In genomic region chr12:95918194-95918993, GRCh38 we compare ENCODE assay signal across 8 cellular contexts. TPM values are rescaled to one million over a fixed set of nuclear protein-coding genes. Genes with fewer than 3 reads are reported as not detected.
DNase-seq lines count a peak whose midpoint lies in the region; ATAC-seq and TF ChIP-seq lines count a peak whose summit lies in the region.

No MANE protein-coding gene starts in this region.

- no peaks in the 10 kb centered on the region for H3K9me3 Mint-ChIP-seq in activated naive CD8-positive, alpha-beta T cell treated with anti-CD3 and anti-CD28 coated beads for 36 hours

- no peak overlapping the region for H3K27ac ChIP-seq in right atrium auricular region

- no peaks in the 10 kb centered on the region for H3K4me1 ChIP-seq in right atrium auricular region

- no peaks in the 10 kb centered on the region for H3K36me3 ChIP-seq in right atrium auricular region

- TF ChIP-seq CTCF in LNCaP clone FGC (IDR thresholded peaks at IDR 0.05; ENCODE audit: control insufficient read depth, extremely low read depth, insufficient read depth), result peak; percentile 91
- peak; percentile 51 to 83 for TF ChIP-seq CTCF in right atrium auricular region (IDR thresholded peaks at IDR 0.05)

- H3K9me3 ChIP-seq in right atrium auricular region, result no peaks in the 10 kb centered on the region

- no peak overlapping the region for H3K4me3 ChIP-seq in LNCaP clone FGC (ENCODE audit: low read depth, low read length)
- H3K4me3 ChIP-seq in right atrium auricular region, result no peak overlapping the region
- H3K4me3 ChIP-seq in skeletal muscle cell (ENCODE audit: low read depth, low read length), result no peak overlapping the region

- ATAC-seq in GM21717 (IDR thresholded peaks at IDR 0.05; ENCODE audit: unreplicated experiment), result peak; percentile 80

- no peaks in the 10 kb centered on the region for H3K4me1 Mint-ChIP-seq in activated naive CD8-positive, alpha-beta T cell treated with anti-CD3 and anti-CD28 coated beads for 36 hours

- no peak overlapping the region for H3K4me3 Mint-ChIP-seq in activated naive CD8-positive, alpha-beta T cell treated with anti-CD3 and anti-CD28 coated beads for 36 hours

- peaks cover 8% of the 10 kb centered on the region for H3K27me3 Mint-ChIP-seq in activated naive CD8-positive, alpha-beta T cell treated with anti-CD3 and anti-CD28 coated beads for 36 hours

- no peaks in the 10 kb centered on the region for H3K27me3 ChIP-seq in right atrium auricular region

- no peaks in the 10 kb centered on the region for H3K36me3 Mint-ChIP-seq in activated naive CD8-positive, alpha-beta T cell treated with anti-CD3 and anti-CD28 coated beads for 36 hours

- DNase-seq in ELR (ENCODE audit: low read depth) (peak; percentile 71), LNCaP clone FGC (ENCODE audit: low read depth) (peak; percentile 13), RPMI7951 (ENCODE audit: low read depth) (peak; percentile 52), right atrium auricular region (ENCODE audit: low spot score) (no peak), skeletal muscle cell (ENCODE audit: low read depth) (peak; percentile 13), cerebellar nuclear complex (lab: John Stamatoyannopoulos, UW) (no peak)
- peak; percentile 33 for DNase-seq in activated naive CD8-positive, alpha-beta T cell treated with anti-CD3 and anti-CD28 coated beads for 36 hours

- no peak overlapping the region for H3K27ac Mint-ChIP-seq in activated naive CD8-positive, alpha-beta T cell treated with anti-CD3 and anti-CD28 coated beads for 36 hours

RNA-seq across cellular contexts. Expression of gene CCDC38, which starts 24.0 kb away (rescaled TPM):
- total RNA-seq in RPMI7951 (2014; rRNA removed; shearing (Covaris generic)), result not detected in 2 replicates
- under 1 TPM; 0.16 TPM for total RNA-seq in activated naive CD8-positive, alpha-beta T cell treated with anti-CD3 and anti-CD28 coated beads for 36 hours
- total RNA-seq in right atrium auricular region, result not detected

RNA-seq across cellular contexts. Expression of gene AMDHD1, which starts 24.7 kb away (rescaled TPM):
- total RNA-seq in RPMI7951 (2014; rRNA removed; shearing (Covaris generic)), result 0.39 and 1.6 TPM in 2 replicates
- total RNA-seq in activated naive CD8-positive, alpha-beta T cell treated with anti-CD3 and anti-CD28 coated beads for 36 hours, result 1 to 10 TPM; 1.4 to 1.5 TPM
- total RNA-seq in right atrium auricular region, result 1 to 10 TPM in 1 of 2 donors, under 1 TPM in 1; 0.63 to 1.3 TPM

RNA-seq across cellular contexts. Expression of gene SNRPF, which starts 59.6 kb away (rescaled TPM):
- total RNA-seq in RPMI7951 (2014; rRNA removed; shearing (Covaris generic)), result 23.0 and 29.6 TPM in 2 replicates
- 10 to 100 TPM; 54.9 to 57.9 TPM for total RNA-seq in activated naive CD8-positive, alpha-beta T cell treated with anti-CD3 and anti-CD28 coated beads for 36 hours
- total RNA-seq in right atrium auricular region, result 1 to 10 TPM; 1.9 to 3.4 TPM

Comparison
In these comparisons a context has a peak if more than half of its experiments do, and no peak if none do; other contexts are left out.
1. DNase-seq: peak in ELR (single experiment), LNCaP clone FGC (single experiment), RPMI7951 (single experiment), activated naive CD8-positive, alpha-beta T cell treated with anti-CD3 and anti-CD28 coated beads for 36 hours (single experiment) and skeletal muscle cell (single experiment); none in right atrium auricular region (single experiment) and cerebellar nuclear complex (0 of 2).